ENCODE assay signal across 8 cellular contexts in genomic region chr19:45403781-45404556, GRCh38. TPM values are rescaled to one million over a fixed set of nuclear protein-coding genes. Genes with fewer than 3 reads are reported as not detected.
DNase-seq lines count a peak whose midpoint lies in the region; ATAC-seq and TF ChIP-seq lines count a peak whose summit lies in the region.

No MANE protein-coding gene starts in this region.

- H3K4me1 Mint-ChIP-seq in memory B cell: peaks cover 24% of the 10 kb centered on the region

- no peaks in the 10 kb centered on the region for H3K27me3 ChIP-seq in colonic mucosa
- peaks cover 19 to 27% of the 10 kb centered on the region in 2 donors for H3K27me3 ChIP-seq in stomach smooth muscle (ENCODE audit: control insufficient read depth in 1 of 2, insufficient read depth in 2 of 2, low read length in 2 of 2)

- H3K36me3 Mint-ChIP-seq in memory B cell: peaks cover 2% of the 10 kb centered on the region

- H3K4me3 Mint-ChIP-seq in memory B cell: peak overlapping the region; percentile 96

- H3K27me3 Mint-ChIP-seq in memory B cell: peaks cover 19% of the 10 kb centered on the region

- DNase-seq in DMS53 (lab: John Stamatoyannopoulos, UW) (peak; percentile 76), KG1 (lab: John Stamatoyannopoulos, UW) (peak; percentile 47), colonic mucosa (peak; percentile 82), memory B cell (ENCODE audit: low spot score in 2 of 2) (peak; percentile 58 to 68), SKM-1 treated with dmso at 0.1 percent for 144 hours (lab: John Stamatoyannopoulos, UW; ENCODE audit: unreplicated experiment) (no peak)
- DNase-seq in activated CD4-positive, CD25-positive, alpha-beta regulatory T cell treated with anti-CD3 and anti-CD28 coated beads, Interleukin-2, amount 50 U/mL, for 16 hours (ENCODE audit: low read depth, low spot score): peak; percentile 38

- no peaks in the 10 kb centered on the region for H3K9me3 ChIP-seq in colonic mucosa
- H3K9me3 ChIP-seq in stomach smooth muscle (ENCODE audit: control insufficient read depth in 2 of 2, low read length in 2 of 2): no peaks in the 10 kb centered on the region

- H3K4me1 ChIP-seq in colonic mucosa (peaks cover 20% of the 10 kb centered on the region), stomach smooth muscle (ENCODE audit: control insufficient read depth, insufficient read depth, low read length) (peaks cover 35% of the 10 kb centered on the region)

- no peaks in the 10 kb centered on the region for H3K9me3 Mint-ChIP-seq in memory B cell

- H3K27ac Mint-ChIP-seq in memory B cell: no peak overlapping the region

- peak; percentile 41 for TF ChIP-seq CTCF in colonic mucosa (IDR thresholded peaks at IDR 0.05)

- intact Hi-C loops in colonic mucosa (cut with DNase I): no loop called here

- H3K27ac ChIP-seq in colonic mucosa (peak overlapping the region; percentile 89), stomach smooth muscle (ENCODE audit: low read length) (no peak overlapping the region)

- H3K9ac ChIP-seq in colonic mucosa (ENCODE audit: low read depth in 2 of 2, low read length in 2 of 2) (peak overlapping the region; percentile 81 to 88), stomach smooth muscle (ENCODE audit: low read length in 2 of 2) (no peak overlapping the region)

- H3K36me3 ChIP-seq in colonic mucosa (no peaks in the 10 kb centered on the region), stomach smooth muscle (ENCODE audit: control insufficient read depth in 2 of 2, insufficient read depth in 2 of 2, low read length in 2 of 2) (no peaks in the 10 kb centered on the region)

- H3K4me3 ChIP-seq in colonic mucosa (peak overlapping the region; percentile 81), stomach smooth muscle (ENCODE audit: low read length in 2 of 2) (peak overlapping the region; percentile 44 to 91)

- peak; percentile 14 for ATAC-seq in memory B cell (ENCODE audit: low read depth)
- ATAC-seq in GM21619 (IDR thresholded peaks at IDR 0.05; ENCODE audit: unreplicated experiment): no peak

RNA-seq across cellular contexts. Expression of gene PPP1R13L, which starts 0.9 kb away (rescaled TPM):
- 10 to 100 TPM; 25.9 to 46.2 TPM for total RNA-seq in colonic mucosa

RNA-seq across cellular contexts. Expression of gene POLR1G, which starts 2.5 kb away (rescaled TPM):
- 1 to 10 TPM; 2.0 to 8.5 TPM for total RNA-seq in colonic mucosa

RNA-seq across cellular contexts. Expression of gene ERCC1, which starts 19.7 kb away (rescaled TPM):
- total RNA-seq in colonic mucosa: 10 to 100 TPM; 30.0 to 37.3 TPM

RNA-seq across cellular contexts. Expression of gene ERCC2, which starts 33.6 kb away (rescaled TPM):
- 10 to 100 TPM; 12.7 to 17.4 TPM for total RNA-seq in colonic mucosa

Comparison
In these comparisons a context has a peak if more than half of its experiments do, and no peak if none do; other contexts are left out.
1. H3K9ac ChIP-seq: peak in colonic mucosa (2 of 2); none in stomach smooth muscle (0 of 2).